Comparison of ENCODE assay signal across 8 cellular contexts in genomic region chr10:102132193-102132562, GRCh38. TPM values are rescaled to one million over a fixed set of nuclear protein-coding genes. Genes with fewer than 3 reads are reported as not detected.
DNase-seq lines count a peak whose midpoint lies in the region; ATAC-seq, FAIRE-seq and TF ChIP-seq lines count a peak whose summit lies in the region.

No MANE protein-coding gene starts in this region.

- H3K27ac Mint-ChIP-seq in Calu3 (ENCODE audit: unreplicated experiment) = peak overlapping the region; percentile 99

- no peak for DNase-seq in Calu3
- DNase-seq in Peyer's patch = no peak
- no peak for DNase-seq in pancreas
- no peak for DNase-seq in GM13976 (ENCODE audit: low spot score)

- no TSS peak for BruUV-seq in Calu3 (replicated peaks; lab: Mats Ljungman, UMichigan)

- peaks cover 0 to 30% (median 7%) of the 10 kb centered on the region in 4 donors for H3K4me1 ChIP-seq in Peyer's patch
- peaks cover 4 to 12% of the 10 kb centered on the region in 2 donors for H3K4me1 ChIP-seq in esophagus (ENCODE audit: control insufficient read depth in 2 of 2, insufficient read depth in 2 of 2, low read length in 1 of 2)
- H3K4me1 ChIP-seq in pancreas = peaks cover 0 to 13% (median 11%) of the 10 kb centered on the region in 3 donors

- H3K27ac ChIP-seq in Peyer's patch (peak overlapping the region; percentile 73 to 88 (median 86)), esophagus (ENCODE audit: low read depth in 2 of 2, low read length in 1 of 2) (peak overlapping the region; percentile 57 to 72), pancreas (peak overlapping the region in 3 of 4 donors; percentile 85 to 90 (median 88))

- CTCF ChIA-PET in Calu3 (lab: Charles Lee) = no interaction called here

- no peaks in the 10 kb centered on the region for H3K9me3 Mint-ChIP-seq in Calu3 (ENCODE audit: low read depth, unreplicated experiment)

- H3K4me3 ChIP-seq in Peyer's patch (peak overlapping the region; percentile 59 to 80 (median 76)), esophagus (ENCODE audit: low read depth in 1 of 2, low read length in 2 of 2) (peak overlapping the region in 1 of 2 donors; percentile 73), pancreas (peak overlapping the region in 3 of 4 donors; percentile 70 to 99 (median 95))

- H3K27me3 ChIP-seq in Peyer's patch = no peaks in the 10 kb centered on the region
- H3K27me3 ChIP-seq in esophagus (ENCODE audit: control insufficient read depth in 1 of 2, insufficient read depth in 2 of 2, low read length in 2 of 2) = no peaks in the 10 kb centered on the region
- H3K27me3 ChIP-seq in pancreas = no peaks in the 10 kb centered on the region

- H3K9me3 ChIP-seq in Peyer's patch (no peaks in the 10 kb centered on the region), esophagus (ENCODE audit: control insufficient read depth in 2 of 2, insufficient read depth in 1 of 2, low read depth in 1 of 2, low read length in 1 of 2) (no peaks in the 10 kb centered on the region), pancreas (no peaks in the 10 kb centered on the region)

- WGBS in esophagus, 2 donors = 15 to 16% methylated on average over 8 of the region's 8 CpGs
- 13 to 15% methylated on average over 8 of the region's 8 CpGs for WGBS in pancreas, 2 donors

- ATAC-seq in pancreas (no peak), HG03342 (IDR thresholded peaks at IDR 0.05; ENCODE audit: unreplicated experiment) (no peak), GM21825 (IDR thresholded peaks at IDR 0.05; ENCODE audit: unreplicated experiment) (no peak), GM21528 (IDR thresholded peaks at IDR 0.05; ENCODE audit: low FRiP score, unreplicated experiment) (no peak)

- H3K36me3 Mint-ChIP-seq in Calu3 (ENCODE audit: insufficient read depth, unreplicated experiment) = peaks cover 20% of the 10 kb centered on the region

- peaks cover 18% of the 10 kb centered on the region for H3K4me1 Mint-ChIP-seq in Calu3 (ENCODE audit: low read depth, unreplicated experiment)

- H3K36me3 ChIP-seq in Peyer's patch (no peaks in the 10 kb centered on the region), esophagus (ENCODE audit: control insufficient read depth in 2 of 2, insufficient read depth in 2 of 2, low read length in 1 of 2) (no peaks in the 10 kb centered on the region), pancreas (no peaks in the 10 kb centered on the region)

- TF ChIP-seq POLR2A in Peyer's patch (IDR thresholded peaks at IDR 0.05) = no peak

- H3K4me3 Mint-ChIP-seq in Calu3 (ENCODE audit: low read depth, unreplicated experiment) = peak overlapping the region; percentile 98

- in situ Hi-C loops in GM13976 (cut with MboI; ENCODE audit: low sequenced_read_pairs, unreplicated experiment) = no loop called here

- no peak for FAIRE-seq in pancreas (lab: Jason Lieb, UNC)

- no peaks in the 10 kb centered on the region for H3K27me3 Mint-ChIP-seq in Calu3 (ENCODE audit: unreplicated experiment)

- TF ChIP-seq CTCF in Calu3 (IDR thresholded peaks at IDR 0.05; ENCODE audit: unreplicated experiment) (no peak), Peyer's patch (IDR thresholded peaks at IDR 0.05) (no peak), pancreas (IDR thresholded peaks at IDR 0.05) (no peak), GM13976 (IDR thresholded peaks at IDR 0.05; ENCODE audit: borderline replicate concordance, control extremely low read depth, extremely low read depth, insufficient read depth, missing control alignments) (no peak)

- intact Hi-C loops in Calu3 (cut with micrococcal nuclease; ENCODE audit: unreplicated experiment) = loop anchor here (2.0 kb wide), 1 partner anchor 21 kb away; the partner anchor contains the start of gene NOLC1
- intact Hi-C loops in pancreas (cut with DNase I) = no loop called here

RNA-seq across cellular contexts. Expression of gene PPRC1, which starts 0.7 kb away (rescaled TPM):
- total RNA-seq in Calu3 (2022) = 43.9 and 49.3 TPM in 2 replicates
- 10 to 100 TPM in 3 of 4 donors, 1 to 10 TPM in 1; 8.6 to 71.0 (median 24.0) TPM for total RNA-seq in Peyer's patch
- 10 to 100 TPM; 23.4 TPM for polyA plus RNA-seq in esophagus
- 10 to 100 TPM; 11.7 to 20.4 (median 16.9) TPM for total RNA-seq in pancreas
- 10 to 100 TPM; 26.4 to 31.2 TPM for polyA plus RNA-seq in pancreas

RNA-seq across cellular contexts. Expression of gene LDB1, which starts 12.0 kb away (rescaled TPM):
- 25.8 and 27.5 TPM in 2 replicates for total RNA-seq in Calu3 (2022)
- 10 to 100 TPM; 19.6 to 67.7 (median 42.1) TPM for total RNA-seq in Peyer's patch
- polyA plus RNA-seq in esophagus = 10 to 100 TPM; 29.8 to 36.5 TPM
- 10 to 100 TPM; 12.5 to 32.1 (median 16.5) TPM for total RNA-seq in pancreas
- polyA plus RNA-seq in pancreas = 10 to 100 TPM; 20.1 to 26.2 TPM

RNA-seq across cellular contexts. Expression of gene NOLC1, which starts 20.0 kb away (rescaled TPM):
- total RNA-seq in Calu3 (2022) (78.4 and 93.3 TPM in 2 replicates), Peyer's patch (100 to 1,000 TPM in 1 of 4 donors, 10 to 100 TPM in 3; 19.0 to 149 (median 34.2) TPM), pancreas (10 to 100 TPM; 14.8 to 33.7 (median 27.6) TPM)
- polyA plus RNA-seq in esophagus (10 to 100 TPM; 25.4 to 46.5 TPM), pancreas (10 to 100 TPM; 15.1 to 23.8 TPM)
